Comparison of ENCODE assay signal across 13 cellular contexts in the genomic region with DNA sequence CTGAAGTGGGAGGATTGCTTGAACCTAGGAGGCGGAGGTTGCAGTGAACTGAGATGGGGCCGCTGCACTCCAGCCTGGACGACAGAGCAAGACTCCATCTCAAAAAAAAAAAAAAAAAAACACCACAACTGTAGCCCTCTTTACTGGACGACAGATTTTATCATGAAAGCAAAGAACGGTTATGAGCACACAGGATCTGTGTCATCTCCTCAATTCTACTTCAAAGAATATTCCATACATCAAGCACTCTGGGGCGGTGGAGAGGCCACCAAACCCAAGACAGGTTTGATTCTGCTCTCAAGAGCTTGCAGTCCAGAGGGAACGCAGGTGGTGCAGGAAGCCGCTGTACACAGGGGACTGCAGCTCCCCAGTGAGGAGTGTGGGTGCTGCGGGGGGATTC.
"Had no signal": no experiment of that assay in that cellular context is flagged by ENCODE, and none has a peak within 500 bp of the region (broad histone marks: within the 10 kb centered on the region; RNA-seq: fewer than 3 reads in every experiment).

No MANE protein-coding gene starts in this region.

- H3K36me3 ChIP-seq: suprapubic skin had no signal

- H3K27ac ChIP-seq: suprapubic skin had no signal

- DNase-seq: activated CD4-positive, alpha-beta T cell treated with anti-CD3 and anti-CD28 coated beads, Interleukin-2, amount 10 ng/mL, durations not matched to agents 24 days and 14 days; activated CD8-positive, alpha-beta T cell treated with anti-CD3 and anti-CD28 coated beads for 36 hours; activated naive CD4-positive, alpha-beta T cell treated with anti-CD3 and anti-CD28 coated beads for 36 hours; activated T-cell treated with anti-CD3 and anti-CD28 coated beads, Interleukin-2, amount 50 U/mL, for 1 hour; dermis blood vessel endothelial cell; effector memory CD4-positive, alpha-beta T cell; stimulated activated CD4-positive, alpha-beta T cell treated with anti-CD3 and anti-CD28 coated beads, Interleukin-2, amount 100 ng/mL, for 24 hours; stimulated activated naive CD8-positive, alpha-beta T cell treated with anti-CD3 and anti-CD28 coated beads, Interleukin-15, amount 100 ng/mL, for 72 hours had no signal

- H3K79me2 ChIP-seq: hepatocyte had no signal

- H3K4me3 ChIP-seq: hepatocyte, suprapubic skin had no signal

- H3K4me2 ChIP-seq: hepatocyte had no signal

- H3K27me3 Mint-ChIP-seq: activated CD8-positive, alpha-beta T cell treated with anti-CD3 and anti-CD28 coated beads for 36 hours had no signal

- H3K9me3 Mint-ChIP-seq: activated CD4-positive, alpha-beta T cell treated with anti-CD3 and anti-CD28 coated beads, Interleukin-2, amount 10 ng/mL, durations not matched to agents 24 days and 14 days; activated CD8-positive, alpha-beta T cell treated with anti-CD3 and anti-CD28 coated beads for 36 hours; activated naive CD4-positive, alpha-beta T cell treated with anti-CD3 and anti-CD28 coated beads for 36 hours; mesothelial cell of epicardium; nephron; stimulated activated naive CD8-positive, alpha-beta T cell treated with anti-CD3 and anti-CD28 coated beads, Interleukin-15, amount 100 ng/mL, for 72 hours had no signal

- H3K36me3 Mint-ChIP-seq: mesothelial cell of epicardium had no signal

- H3K9me3 ChIP-seq: suprapubic skin had no signal

- H2AFZ ChIP-seq: hepatocyte had no signal

- ATAC-seq: activated CD8-positive, alpha-beta T cell treated with anti-CD3 and anti-CD28 coated beads for 36 hours; stimulated activated naive CD8-positive, alpha-beta T cell treated with anti-CD3 and anti-CD28 coated beads, Interleukin-15, amount 100 ng/mL, for 72 hours had no signal

- H3K4me3 Mint-ChIP-seq: activated CD4-positive, alpha-beta T cell treated with anti-CD3 and anti-CD28 coated beads, Interleukin-2, amount 10 ng/mL, durations not matched to agents 24 days and 14 days; activated CD8-positive, alpha-beta T cell treated with anti-CD3 and anti-CD28 coated beads for 36 hours; activated naive CD4-positive, alpha-beta T cell treated with anti-CD3 and anti-CD28 coated beads for 36 hours; mesothelial cell of epicardium; nephron; stimulated activated naive CD8-positive, alpha-beta T cell treated with anti-CD3 and anti-CD28 coated beads, Interleukin-15, amount 100 ng/mL, for 72 hours had no signal

- FAIRE-seq: bronchial epithelial cell had no signal

- H3K27me3 ChIP-seq: hepatocyte, suprapubic skin had no signal

- H3K27ac Mint-ChIP-seq: activated CD4-positive, alpha-beta T cell treated with anti-CD3 and anti-CD28 coated beads, Interleukin-2, amount 10 ng/mL, durations not matched to agents 24 days and 14 days; activated CD8-positive, alpha-beta T cell treated with anti-CD3 and anti-CD28 coated beads for 36 hours; activated naive CD4-positive, alpha-beta T cell treated with anti-CD3 and anti-CD28 coated beads for 36 hours; mesothelial cell of epicardium; stimulated activated naive CD8-positive, alpha-beta T cell treated with anti-CD3 and anti-CD28 coated beads, Interleukin-15, amount 100 ng/mL, for 72 hours had no signal
